8 cellular contexts compared by ENCODE assay signal in genomic region chr16:28824548-28824973, GRCh38. TPM values are rescaled to one million over a fixed set of nuclear protein-coding genes. Genes with fewer than 3 reads are reported as not detected.
DNase-seq lines count a peak whose midpoint lies in the region; ATAC-seq and TF ChIP-seq lines count a peak whose summit lies in the region.

No MANE protein-coding gene starts in this region.

- peak overlapping the region; percentile 96 for H3K27ac ChIP-seq in duodenal mucosa (ENCODE audit: low read depth, low read length)

- no peaks in the 10 kb centered on the region for H3K27me3 Mint-ChIP-seq in natural killer cell (ENCODE audit: low read depth in 2 of 2)

- ATAC-seq in natural killer cell (no peak), HG03025 (IDR thresholded peaks at IDR 0.05; ENCODE audit: low FRiP score, unreplicated experiment) (no peak)

- H3K9ac ChIP-seq in duodenal mucosa (ENCODE audit: low read depth in 1 of 2, low read length in 2 of 2) = peak overlapping the region; percentile 93 to 95

- H3K4me1 Mint-ChIP-seq in natural killer cell = peaks cover 33 to 36% of the 10 kb centered on the region in 2 donors

- TF ChIP-seq CTCF in AG10803 (conservative IDR thresholded peaks at IDR 0.05; ENCODE audit: low read length) (no peak), natural killer cell (IDR thresholded peaks at IDR 0.05) (no peak)

- H3K9me3 ChIP-seq in MG63 (no peaks in the 10 kb centered on the region), duodenal mucosa (ENCODE audit: control insufficient read depth in 1 of 2, low read length in 2 of 2) (no peaks in the 10 kb centered on the region)

- intact Hi-C loops in natural killer cell (cut with micrococcal nuclease) = loop anchor here (1.0 to 5.0 kb wide), 5 partner anchors 22 to 1828 kb away; partner anchors contain the start of genes PRR14, RABEP2, SH2B1 and TUFM

- no peaks in the 10 kb centered on the region for H3K9me3 Mint-ChIP-seq in natural killer cell

- H3K36me3 ChIP-seq in MG63 (peaks cover 74% of the 10 kb centered on the region), duodenal mucosa (ENCODE audit: control insufficient read depth in 1 of 2, insufficient read depth in 2 of 2, low read length in 2 of 2) (peaks cover 36 to 47% of the 10 kb centered on the region in 2 donors)

- H3K4me3 Mint-ChIP-seq in natural killer cell = peak overlapping the region; percentile 94

- H3K27ac Mint-ChIP-seq in natural killer cell = peak overlapping the region; percentile 96 to 99

- H3K4me3 ChIP-seq in AG10803 (ENCODE audit: low read length) = peak overlapping the region; percentile 100
- peak overlapping the region; percentile 84 for H3K4me3 ChIP-seq in MG63
- H3K4me3 ChIP-seq in duodenal mucosa (ENCODE audit: low read depth in 1 of 2, low read length in 2 of 2) = peak overlapping the region; percentile 87 to 94

- H3K4me1 ChIP-seq in duodenal mucosa (ENCODE audit: control insufficient read depth in 1 of 2, insufficient read depth in 2 of 2, low read length in 2 of 2) = peaks cover 3 to 33% of the 10 kb centered on the region in 2 donors

- H3K27me3 ChIP-seq in MG63 = no peaks in the 10 kb centered on the region
- no peaks in the 10 kb centered on the region for H3K27me3 ChIP-seq in duodenal mucosa (ENCODE audit: control insufficient read depth in 1 of 2, insufficient read depth in 2 of 2, low read length in 2 of 2)

- H3K36me3 Mint-ChIP-seq in natural killer cell = peaks cover 12% of the 10 kb centered on the region

- DNase-seq in AG10803 (ENCODE audit: low read depth) (no peak), MG63 (no peak), natural killer cell (no peak), ureter (ENCODE audit: low spot score) (no peak), NCI-H446 treated with DMSO at 0.1 percent for 48 hours (lab: John Stamatoyannopoulos, UW) (no peak), hippocampal formation (lab: John Stamatoyannopoulos, UW) (no peak)

RNA-seq across cellular contexts. Expression of gene ATXN2L, which starts 1.8 kb away (rescaled TPM):
- total RNA-seq in MG63 (2014; rRNA removed; shearing (Covaris generic); ENCODE audit: low replicate concordance) = 17.3 and 18.7 TPM in 2 replicates
- 100 to 1,000 TPM; 350 to 451 (median 416) TPM for total RNA-seq in natural killer cell
- 162 TPM for total RNA-seq in ureter

RNA-seq across cellular contexts. Expression of gene TUFM, which starts 21.6 kb away (rescaled TPM):
- 136 and 169 TPM in 2 replicates for total RNA-seq in MG63 (2014; rRNA removed; shearing (Covaris generic); ENCODE audit: low replicate concordance)
- total RNA-seq in natural killer cell (100 to 1,000 TPM; 108 to 128 (median 118) TPM), ureter (150 TPM)

RNA-seq across cellular contexts. Expression of gene SH2B1, which starts 39.1 kb away (rescaled TPM):
- 18.4 and 21.0 TPM in 2 replicates for total RNA-seq in MG63 (2014; rRNA removed; shearing (Covaris generic); ENCODE audit: low replicate concordance)
- total RNA-seq in natural killer cell (100 to 1,000 TPM in 1 of 3 donors, 10 to 100 TPM in 2; 85.4 to 110 (median 91.5) TPM), ureter (55.5 TPM)

RNA-seq across cellular contexts. Expression of gene ATP2A1, which starts 53.7 kb away (rescaled TPM):
- total RNA-seq in MG63 (2014; rRNA removed; shearing (Covaris generic); ENCODE audit: low replicate concordance) = 0.10 TPM in 1 of 2 replicates, not detected in the other
- 1 to 10 TPM in 2 of 3 donors, under 1 TPM in 1; 0.75 to 2.5 (median 1.3) TPM for total RNA-seq in natural killer cell
- 0.75 TPM for total RNA-seq in ureter
